28 cellular contexts compared by ENCODE assay signal in genomic region chr1:31679091-31679490, GRCh38. TPM values are rescaled to one million over a fixed set of nuclear protein-coding genes. Genes with fewer than 3 reads are reported as not detected.
"Had no signal": no experiment of that assay in that cellular context is flagged by ENCODE, and none has a peak within 500 bp of the region (broad histone marks: within the 10 kb centered on the region; RNA-seq: fewer than 3 reads in every experiment).

No MANE protein-coding gene starts in this region.

- H3K27me3 ChIP-seq: pancreas, stomach, testis, thyroid gland, transverse colon, upper lobe of left lung, vagina had no signal

- H3K36me3 Mint-ChIP-seq: immature natural killer cell; memory B cell; naive thymus-derived CD8-positive, alpha-beta T cell; stimulated activated naive B cell treated with anti-CD40 and anti-IgM and Interleukin-4, amounts not matched to agents 10 μg/mL and 1 μg/mL and 100 μg/mL, for 72 hours had no signal

- DNase-seq: immature natural killer cell; kidney; left ventricle myocardium inferior; naive thymus-derived CD8-positive, alpha-beta T cell; nucleus accumbens; posterior cingulate gyrus; retina; stimulated activated CD4-positive, alpha-beta T cell treated with anti-CD3 and anti-CD28 coated beads, Interleukin-12 subunit alpha, Interleukin-12 subunit beta, amount 100 ng/mL, for 4 hours; stimulated activated CD4-positive, alpha-beta T cell treated with anti-CD3 and anti-CD28 coated beads, Interleukin-15, amount 100 ng/mL, for 24 hours; stimulated activated CD4-positive, alpha-beta T cell treated with anti-CD3 and anti-CD28 coated beads, Interleukin-2, amount 100 ng/mL, for 24 hours; stimulated activated CD4-positive, alpha-beta T cell treated with anti-CD3 and anti-CD28 coated beads, Interleukin-4, amount 100 ng/mL, for 1 hour; stimulated activated naive B cell treated with anti-CD40 and anti-IgM and Interleukin-4, amounts not matched to agents 10 μg/mL and 1 μg/mL and 100 μg/mL, for 72 hours; stimulated activated naive CD8-positive, alpha-beta T cell treated with anti-CD3 and anti-CD28 coated beads, Interleukin-15, Interleukin-2, amounts not matched to agents 100 U/mL and 50 U/mL, for 24 hours; stomach; testis; thyroid gland; transverse colon had no signal

- H3K36me3 ChIP-seq: left ventricle myocardium inferior, pancreas, prostate gland, thyroid gland, transverse colon had no signal

- H3K4me1 ChIP-seq: pancreas, prostate gland, testis, thyroid gland, upper lobe of left lung, vagina had no signal

- H3K27ac Mint-ChIP-seq: immature natural killer cell; memory B cell; naive thymus-derived CD8-positive, alpha-beta T cell; stimulated activated naive B cell treated with anti-CD40 and anti-IgM and Interleukin-4, amounts not matched to agents 10 μg/mL and 1 μg/mL and 100 μg/mL, for 72 hours had no signal

- ATAC-seq: naive thymus-derived CD8-positive, alpha-beta T cell; pancreas; right cardiac atrium; sciatic nerve; stimulated activated naive B cell treated with anti-CD40 and anti-IgM and Interleukin-4, amounts not matched to agents 10 μg/mL and 1 μg/mL and 100 μg/mL, for 72 hours; stimulated activated naive CD8-positive, alpha-beta T cell treated with anti-CD3 and anti-CD28 coated beads, Interleukin-15, Interleukin-2, amounts not matched to agents 100 U/mL and 50 U/mL, for 24 hours had no signal

- H3K4me1 Mint-ChIP-seq: immature natural killer cell; memory B cell; naive thymus-derived CD8-positive, alpha-beta T cell; neural crest cell; stimulated activated naive B cell treated with anti-CD40 and anti-IgM and Interleukin-4, amounts not matched to agents 10 μg/mL and 1 μg/mL and 100 μg/mL, for 72 hours had no signal

- H3K4me3 ChIP-seq: left ventricle myocardium inferior, lung, pancreas, prostate gland, skin epidermis, stomach, testis, thyroid gland, transverse colon, upper lobe of left lung, vagina had no signal

- H3K4me3 Mint-ChIP-seq: immature natural killer cell; memory B cell; naive thymus-derived CD8-positive, alpha-beta T cell; nephron; neural crest cell; stimulated activated naive B cell treated with anti-CD40 and anti-IgM and Interleukin-4, amounts not matched to agents 10 μg/mL and 1 μg/mL and 100 μg/mL, for 72 hours had no signal

- H3K27ac ChIP-seq: left ventricle myocardium inferior, pancreas, prostate gland, skin epidermis, stomach, testis, thyroid gland, transverse colon, upper lobe of left lung, vagina had no signal

- H3K9me3 ChIP-seq: left ventricle myocardium inferior, pancreas, prostate gland, stomach, testis, thyroid gland, transverse colon, upper lobe of left lung, vagina had no signal

- H3K9me3 Mint-ChIP-seq: immature natural killer cell; memory B cell; naive thymus-derived CD8-positive, alpha-beta T cell; nephron; neural crest cell; stimulated activated naive B cell treated with anti-CD40 and anti-IgM and Interleukin-4, amounts not matched to agents 10 μg/mL and 1 μg/mL and 100 μg/mL, for 72 hours had no signal

RNA-seq across cellular contexts. Expression of gene COL16A1, which starts 24.7 kb away (rescaled TPM):
- total RNA-seq: naive thymus-derived CD8-positive, alpha-beta T cell had no signal
- polyA plus RNA-seq: immature natural killer cell had no signal
